Comparison of ENCODE assay signal across 34 cellular contexts in genomic region chr5:17054911-17055310, GRCh38.
"Had no signal": no experiment of that assay in that cellular context is flagged by ENCODE, and none has a peak within 500 bp of the region (broad histone marks: within the 10 kb centered on the region; RNA-seq: fewer than 3 reads in every experiment).

No MANE protein-coding gene starts in this region.

- DNase-seq: activated B cell treated with CpG ODN at 0.5 μM for 24 hours; activated CD4-positive, alpha-beta memory T cell treated with anti-CD3 and anti-CD28 coated beads, Interleukin-2, amount 10 ng/mL, durations not matched to agents 7 days and 5 days; activated CD4-positive, alpha-beta T cell treated with anti-CD3 and anti-CD28 coated beads for 1 hour; activated CD4-positive, alpha-beta T cell treated with anti-CD3 and anti-CD28 coated beads for 48 hours; activated CD8-positive, alpha-beta memory T cell treated with anti-CD3 and anti-CD28 coated beads for 24 hours; activated CD8-positive, alpha-beta memory T cell treated with anti-CD3 and anti-CD28 coated beads, Interleukin-2, amount 10 ng/mL, durations not matched to agents 7 days and 5 days; activated CD8-positive, alpha-beta memory T cell treated with anti-CD3 and anti-CD28 coated beads, Interleukin-2, amount 50 U/mL, for 48 hours; activated effector memory CD4-positive, alpha-beta T cell treated with Interleukin-2 at 50 U/mL for 16 hours; activated naive CD4-positive, alpha-beta T cell treated with anti-CD3 and anti-CD28 coated beads, Interleukin-2, amount 10 ng/mL, durations not matched to agents 7 days and 5 days; activated naive CD8-positive, alpha-beta T cell treated with anti-CD3 and anti-CD28 coated beads, Interleukin-2, amount 50 U/mL, for 24 hours; activated T-cell treated with anti-CD3 and anti-CD28 coated beads, Interleukin-2, amount 50 U/mL, for 48 hours; amniotic stem cell; aorta; brain microvascular endothelial cell; central memory CD4-positive, alpha-beta T cell; colonic mucosa; MM.1S; MV-4-11; NCI-H1092; NCI-H1436 treated with DMSO at 0.1 percent for 48 hours; NCI-H1694 treated with DMSO at 0.1 percent for 48 hours; NCI-H2029; NCI-H345; NCI-H524 treated with DMSO at 0.1 percent for 48 hours; NCI-H748 treated with DMSO at 0.1 percent for 48 hours; NK-92 treated with Interleukin-12 subunit alpha and Interleukin-12 subunit beta, amount 100 ng/mL, for 24 hours; PC-3; Peyer's patch; SIG-M5; T-cell; T-helper 17 cell had no signal

- H3K36me3 ChIP-seq: brain microvascular endothelial cell, colonic mucosa, Peyer's patch had no signal

- H3K9me3 ChIP-seq: colonic mucosa, Peyer's patch had no signal

- ATAC-seq: activated CD8-positive, alpha-beta memory T cell treated with anti-CD3 and anti-CD28 coated beads, Interleukin-2, amount 10 ng/mL, durations not matched to agents 7 days and 5 days; activated naive CD8-positive, alpha-beta T cell treated with anti-CD3 and anti-CD28 coated beads, Interleukin-2, amount 50 U/mL, for 24 hours; PC-3; Right ventricle myocardium inferior; T-cell; T-helper 17 cell had no signal

- H3K4me1 ChIP-seq: colonic mucosa had no signal

- H3K4me3 ChIP-seq: colonic mucosa, Peyer's patch had no signal

- H3K27ac ChIP-seq: brain microvascular endothelial cell, colonic mucosa, Peyer's patch, RWPE1, VCaP had no signal

- H3K27me3 ChIP-seq: brain microvascular endothelial cell, colonic mucosa, Peyer's patch had no signal
